Comparison of ENCODE assay signal across 1 cellular context in genomic region chr1:203506821-203507220, GRCh38.
TF ChIP-seq lines count a peak whose summit lies in the region.

No MANE protein-coding gene starts in this region.

TF ChIP-seq in H1, 55 proteins besides CTCF, POLR2A, EP300 and RAD21:
- TF ChIP-seq BCL11A (IDR thresholded peaks at IDR 0.05; ENCODE audit: low read depth in 2 of 2, low read length in 2 of 2) (no peak), CREB1 (IDR thresholded peaks at IDR 0.05) (no peak), RXRA (IDR thresholded peaks at IDR 0.05; ENCODE audit: insufficient read depth, low read depth, low read length) (no peak), TEAD4 (IDR thresholded peaks at IDR 0.05; ENCODE audit: low read depth, low read length) (no peak), TBP (IDR thresholded peaks at IDR 0.05; ENCODE audit: low read depth, low read length) (no peak), CHD2 (IDR thresholded peaks at IDR 0.05; ENCODE audit: low read length) (no peak), SIN3A (conservative IDR thresholded peaks at IDR 0.05 in 1 of 2, IDR thresholded peaks at IDR 0.05 in 1 of 2; ENCODE audit: low read depth in 1 of 2, low read length in 2 of 2) (no peak), JUND (IDR thresholded peaks at IDR 0.05; ENCODE audit: low read length) (no peak), SP4 (IDR thresholded peaks at IDR 0.05; ENCODE audit: low read length) (no peak), NANOG (IDR thresholded peaks at IDR 0.05; ENCODE audit: insufficient read depth, low read depth, low read length, poor library complexity, severe bottlenecking) (no peak), USF2 (IDR thresholded peaks at IDR 0.05; ENCODE audit: low read length) (no peak), FOSL1 (IDR thresholded peaks at IDR 0.05; ENCODE audit: insufficient read depth, low read depth, low read length) (no peak), CBX8 (IDR thresholded peaks at IDR 0.05; ENCODE audit: borderline replicate concordance, low read depth, low read length) (no peak), GTF2F1 (IDR thresholded peaks at IDR 0.05; ENCODE audit: borderline replicate concordance, low read depth, low read length) (no peak), SP2 (IDR thresholded peaks at IDR 0.05; ENCODE audit: low read length) (no peak)
TF ChIP-seq in H1: peak in this region for 0.
